ENCODE assay signal across 10 cellular contexts in the genomic region with DNA sequence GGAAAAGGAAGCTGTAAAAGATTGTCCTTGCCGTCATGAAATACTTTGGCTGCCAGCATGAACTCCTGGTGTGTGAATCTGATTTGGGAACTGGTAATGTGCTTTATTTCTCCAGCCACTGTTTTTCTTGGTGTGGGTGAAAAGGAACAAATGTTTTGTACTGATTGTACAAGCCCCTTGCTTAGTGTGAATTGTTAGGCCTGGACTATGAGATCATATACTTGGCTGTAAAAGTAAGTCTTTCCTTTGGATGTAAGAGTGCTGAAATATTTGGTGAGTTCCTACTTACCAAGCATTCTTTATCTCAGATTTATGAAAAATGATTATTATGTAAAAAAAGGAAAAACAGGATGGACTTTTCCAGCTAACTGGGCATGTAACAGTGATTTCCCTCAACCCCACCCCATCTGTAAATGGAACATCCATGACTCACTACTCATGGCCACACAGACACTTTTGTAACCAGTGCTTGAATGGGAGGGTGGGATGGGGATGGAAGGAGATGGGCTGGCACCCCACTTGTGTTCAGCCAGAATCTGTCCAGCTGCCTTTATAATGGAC. TPM values are rescaled to one million over a fixed set of nuclear protein-coding genes. Genes with fewer than 3 reads are reported as not detected.
A peak's percentile ranks its signal among the peaks of the same experiment; 100 is the strongest.
DNase-seq lines count a peak whose midpoint lies in the region; ATAC-seq and TF ChIP-seq lines count a peak whose summit lies in the region.
"Had no signal": no experiment of that assay in that cellular context is flagged by ENCODE, and none has a peak within 500 bp of the region (broad histone marks: within the 10 kb centered on the region; RNA-seq: fewer than 3 reads in every experiment).

No MANE protein-coding gene starts in this region.

- H3K4me1 Mint-ChIP-seq in endothelial cell (ENCODE audit: unreplicated experiment): peaks cover 47% of the 10 kb centered on the region

- no peak for TF ChIP-seq EP300 in transverse colon (IDR thresholded peaks at IDR 0.05; ENCODE audit: low read depth)

- H3K27ac ChIP-seq in Panc1 (ENCODE audit: low read length): peak overlapping the region; percentile 71; the same call in 1 of the 2 replicates
- H3K27ac ChIP-seq in transverse colon: peak overlapping the region; percentile 52 to 73 (median 68)

- H3K4me1 ChIP-seq in Panc1 (ENCODE audit: control insufficient read depth, insufficient read depth, low read length) (peaks cover 50% of the 10 kb centered on the region), transverse colon (peaks cover 26 to 95% (median 67%) of the 10 kb centered on the region in 4 donors)

- CTCF ChIA-PET in Panc1 (lab: Charles Lee): no interaction called here

- no peak for TF ChIP-seq POLR2A in transverse colon (IDR thresholded peaks at IDR 0.05)

- peak overlapping the region; percentile 91 for H3K27ac Mint-ChIP-seq in endothelial cell (ENCODE audit: unreplicated experiment)
- H3K27ac Mint-ChIP-seq: endodermal cell had no signal

- BruUV-seq in Panc1 (replicated peaks; lab: Mats Ljungman, UMichigan): no TSS peak

- no peak for DNase-seq in Panc1 (ENCODE audit: low read depth, low spot score)
- DNase-seq in endothelial cell (ENCODE audit: low spot score): no peak
- peak; percentile 76 to 90 for DNase-seq in lung microvascular endothelial cell (ENCODE audit: low read depth in 2 of 2)
- no peak for DNase-seq in transverse colon
- DNase-seq in HUDEP-2 (lab: John Stamatoyannopoulos, UW; ENCODE audit: unreplicated experiment in 76 of 76): no peak
- DNase-seq in cerebellum (ENCODE audit: low spot score): no peak
- no peak for DNase-seq in activated effector memory CD4-positive, alpha-beta T cell treated with Interleukin-2 at 50 U/mL for 16 hours
- DNase-seq: endodermal cell, NCI-H1694 treated with DMSO at 0.1 percent for 48 hours had no signal

- H3K4me3 Mint-ChIP-seq in endothelial cell (ENCODE audit: unreplicated experiment): peak overlapping the region; percentile 32
- H3K4me3 Mint-ChIP-seq: endodermal cell had no signal

- H3K27me3 Mint-ChIP-seq in endothelial cell (ENCODE audit: unreplicated experiment): no peaks in the 10 kb centered on the region

- H3K9me3 ChIP-seq in Panc1 (ENCODE audit: control insufficient read depth, insufficient read depth, low read depth, low read length) (no peaks in the 10 kb centered on the region), transverse colon (no peaks in the 10 kb centered on the region)

- POLR2A ChIA-PET in Panc1 (lab: Charles Lee): no interaction called here

- no peak for TF ChIP-seq CTCF in Panc1 (IDR thresholded peaks at IDR 0.05)
- no peak for TF ChIP-seq CTCF in endothelial cell (IDR thresholded peaks at IDR 0.05; ENCODE audit: unreplicated experiment)
- no peak for TF ChIP-seq CTCF in transverse colon (IDR thresholded peaks at IDR 0.05)

- H3K36me3 ChIP-seq in Panc1 (ENCODE audit: control insufficient read depth, insufficient read depth, low read length) (no peaks in the 10 kb centered on the region), transverse colon (no peaks in the 10 kb centered on the region)

- H3K4me3 ChIP-seq in Panc1 (ENCODE audit: low read depth in 2 of 2, low read length in 2 of 2) (peak overlapping the region in 1 of 2 experiments; percentile 28; a peak in 2 of 4 replicates), transverse colon (no peak overlapping the region)

- in situ Hi-C loops in Panc1 (cut with HindIII; ENCODE audit: low pct_unique_long_range_greater_than_20kb, low sequenced_read_pairs): no loop called here
- in situ Hi-C loops in transverse colon (cut with MboI; ENCODE audit: low pct_ligation_motif_present in 1 of 4, low pct_unique_long_range_greater_than_20kb in 1 of 4, low sequenced_read_pairs in 3 of 4): no loop called here

- ATAC-seq in Panc1 (peak; percentile 62; the same call in 1 of the 2 replicates), HG03520 (IDR thresholded peaks at IDR 0.05; ENCODE audit: unreplicated experiment) (no peak)

- H3K36me3 Mint-ChIP-seq in endothelial cell (ENCODE audit: low read depth, unreplicated experiment): no peaks in the 10 kb centered on the region

- H3K27me3 ChIP-seq in Panc1 (ENCODE audit: control insufficient read depth, insufficient read depth, low read length) (no peaks in the 10 kb centered on the region), transverse colon (no peaks in the 10 kb centered on the region)

- no peaks in the 10 kb centered on the region for H3K9me3 Mint-ChIP-seq in endothelial cell (ENCODE audit: unreplicated experiment)
- H3K9me3 Mint-ChIP-seq: endodermal cell had no signal

- WGBS in transverse colon (ENCODE audit: low coverage in 1 of 2), 2 donors: 20 to 28% methylated on average over 1 of the region's 1 CpG

- intact Hi-C loops in Panc1 (cut with micrococcal nuclease; ENCODE audit: unreplicated experiment): loop anchor here (10.0 kb wide), 1 partner anchor 80 kb away; no protein-coding TSS in a partner anchor
- intact Hi-C loops in transverse colon (cut with DNase I; ENCODE audit: low total_unique reads): loop anchor here (2.0 kb wide), 1 partner anchor 70 kb away; no protein-coding TSS in a partner anchor

RNA-seq across cellular contexts. Expression of a gene that starts 6.3 kb away (rescaled TPM):
- total RNA-seq in Panc1 (2021; ENCODE audit: unreplicated experiment) (17.7 TPM), endothelial cell (ENCODE audit: unreplicated experiment) (34.3 TPM), lung microvascular endothelial cell (21.6 and 42.3 TPM in 2 replicates), transverse colon (100 to 1,000 TPM in 1 of 4 donors, 10 to 100 TPM in 3; 47.2 to 105 (median 64.0) TPM), cerebellum (42.0 TPM)
- polyA plus RNA-seq in Panc1 (2012; ENCODE audit: insufficient read length): 6.1 TPM

RNA-seq across cellular contexts. Expression of a gene that starts 52.0 kb away (rescaled TPM):
- 23.3 TPM for total RNA-seq in Panc1 (2021; ENCODE audit: unreplicated experiment)
- 17.8 TPM for polyA plus RNA-seq in Panc1 (2012; ENCODE audit: insufficient read length)
- 14.7 TPM for total RNA-seq in endothelial cell (ENCODE audit: unreplicated experiment)
- 13.9 and 15.9 TPM in 2 replicates for total RNA-seq in lung microvascular endothelial cell
- total RNA-seq in transverse colon: 10 to 100 TPM in 2 of 4 donors, 1 to 10 TPM in 2; 7.9 to 21.8 (median 12.8) TPM
- total RNA-seq in cerebellum: 18.8 TPM

Comparison
In these comparisons a context has a peak if more than half of its experiments do, and no peak if none do; other contexts are left out.
1. DNase-seq: peak in lung microvascular endothelial cell (2 of 2); none in Panc1 (single experiment), endothelial cell (single experiment), transverse colon (single experiment), HUDEP-2 (0 of 76), cerebellum (single experiment) and activated effector memory CD4-positive, alpha-beta T cell treated with Interleukin-2 at 50 U/mL for 16 hours (single experiment).